7 cellular contexts compared by ENCODE assay signal in genomic region chr7:28096713-28097112, GRCh38.
A peak's percentile ranks its signal among the peaks of the same experiment; 100 is the strongest.
DNase-seq lines count a peak whose midpoint lies in the region; ATAC-seq and TF ChIP-seq lines count a peak whose summit lies in the region.

No MANE protein-coding gene starts in this region.

- peak; percentile 96 for TF ChIP-seq CTCF in KMS-11 (conservative IDR thresholded peaks at IDR 0.05; ENCODE audit: low read depth, low read length)

- H3K27me3 Mint-ChIP-seq in immature natural killer cell (ENCODE audit: low read depth in 3 of 3) = peaks cover 0 to 3% (median 0%) of the 10 kb centered on the region in 3 donors

- H3K9me3 Mint-ChIP-seq in immature natural killer cell = no peaks in the 10 kb centered on the region

- no peaks in the 10 kb centered on the region for H4K20me1 ChIP-seq in KMS-11 (ENCODE audit: insufficient read depth)

- DNase-seq in GF-D8 (lab: John Stamatoyannopoulos, UW) = peak; percentile 41
- DNase-seq in T47D (ENCODE audit: low read depth in 1 of 2, low spot score in 1 of 2) = peak; percentile 72 to 73
- DNase-seq in immature natural killer cell = peak; percentile 51 to 57 (median 53)
- DNase-seq in stimulated activated CD4-positive, alpha-beta T cell treated with anti-CD3 and anti-CD28 coated beads, Interleukin-12 subunit alpha, Interleukin-12 subunit beta, amount 100 ng/mL, for 48 hours (ENCODE audit: low read depth in 2 of 3, low spot score in 1 of 3) = peak in 2 of 3 donors; percentile 20 to 52

- no peaks in the 10 kb centered on the region for H3K36me3 Mint-ChIP-seq in immature natural killer cell

- no peak overlapping the region for H3K9ac ChIP-seq in KMS-11

- in situ Hi-C loops in T47D (cut with HindIII; ENCODE audit: low pct_unique_long_range_greater_than_20kb, low sequenced_read_pairs) = no loop called here

- H3K27ac ChIP-seq in KMS-11 = no peak overlapping the region

- H3K4me3 ChIP-seq in KMS-11 (IDR thresholded peaks at IDR 0.05; ENCODE audit: insufficient read depth, low read depth, low read length) = no peak overlapping the region

- peaks cover 23 to 57% of the 10 kb centered on the region in 2 donors for H3K4me1 Mint-ChIP-seq in immature natural killer cell

- ATAC-seq in SK-N-SH treated with all-trans-retinoic acid at 6 μM for 48 hours = peak; percentile 77
- ATAC-seq in GM19397 (IDR thresholded peaks at IDR 0.05; ENCODE audit: unreplicated experiment) = no peak

- no peaks in the 10 kb centered on the region for H3K27me3 ChIP-seq in KMS-11 (ENCODE audit: insufficient read depth, low read depth)

- H3K4me3 Mint-ChIP-seq in immature natural killer cell = no peak overlapping the region

- H3K4me1 ChIP-seq in KMS-11 (ENCODE audit: low read depth, poor library complexity, severe bottlenecking) = peaks cover 22% of the 10 kb centered on the region

- no peaks in the 10 kb centered on the region for H3K79me2 ChIP-seq in KMS-11 (ENCODE audit: insufficient read depth, low read depth)

- no peak overlapping the region for H2AFZ ChIP-seq in KMS-11 (ENCODE audit: low read depth)

- H3K4me2 ChIP-seq in KMS-11 = no peak overlapping the region

- no peaks in the 10 kb centered on the region for H3K36me3 ChIP-seq in KMS-11 (ENCODE audit: insufficient read depth)

- peak overlapping the region in 2 of 6 donors; percentile 36 to 57 for H3K27ac Mint-ChIP-seq in immature natural killer cell

TF ChIP-seq in SK-N-SH treated with all-trans-retinoic acid at 6 μM for 48 hours, 23 proteins besides CTCF, POLR2A, EP300 and RAD21:
- no peak for TF ChIP-seq ZNF8 (CRISPR knock-in tag; IDR thresholded peaks at IDR 0.05)
- no peak for TF ChIP-seq ZFP30 (CRISPR knock-in tag; IDR thresholded peaks at IDR 0.05)
- TF ChIP-seq ZC3H10 (CRISPR knock-in tag; IDR thresholded peaks at IDR 0.05) = no peak
- TF ChIP-seq ISL1 (CRISPR knock-in tag; IDR thresholded peaks at IDR 0.05) = no peak
- TF ChIP-seq PPARA (CRISPR knock-in tag; IDR thresholded peaks at IDR 0.05; ENCODE audit: borderline replicate concordance) = no peak
- TF ChIP-seq ESRRG (CRISPR knock-in tag; IDR thresholded peaks at IDR 0.05) = no peak
- no peak for TF ChIP-seq PATZ1 (CRISPR knock-in tag; IDR thresholded peaks at IDR 0.05; ENCODE audit: borderline replicate concordance)
- no peak for TF ChIP-seq TOX (CRISPR knock-in tag; IDR thresholded peaks at IDR 0.05; ENCODE audit: borderline replicate concordance)
- no peak for TF ChIP-seq RARB (CRISPR knock-in tag; IDR thresholded peaks at IDR 0.05)
- no peak for TF ChIP-seq GLIS3 (CRISPR knock-in tag; IDR thresholded peaks at IDR 0.05)
- no peak for TF ChIP-seq OSR1 (CRISPR knock-in tag; IDR thresholded peaks at IDR 0.05)
- TF ChIP-seq BACH2 (CRISPR knock-in tag; IDR thresholded peaks at IDR 0.05; ENCODE audit: borderline replicate concordance) = no peak
- no peak for TF ChIP-seq CREB5 (CRISPR knock-in tag; IDR thresholded peaks at IDR 0.05; ENCODE audit: low read depth)
- no peak for TF ChIP-seq TSHZ2 (CRISPR knock-in tag; IDR thresholded peaks at IDR 0.05)
- TF ChIP-seq TCF4 (CRISPR knock-in tag; IDR thresholded peaks at IDR 0.05; ENCODE audit: borderline replicate concordance) = no peak
- TF ChIP-seq ZNF70 (CRISPR knock-in tag; IDR thresholded peaks at IDR 0.05) = no peak
- TF ChIP-seq CSRNP3 (CRISPR knock-in tag; IDR thresholded peaks at IDR 0.05) = no peak
- TF ChIP-seq ARNTL (CRISPR knock-in tag; IDR thresholded peaks at IDR 0.05; ENCODE audit: borderline replicate concordance, low read depth) = no peak
- no peak for TF ChIP-seq ZNF565 (CRISPR knock-in tag; conservative IDR thresholded peaks at IDR 0.05; ENCODE audit: low read depth)
- TF ChIP-seq POU6F1 (CRISPR knock-in tag; IDR thresholded peaks at IDR 0.05; ENCODE audit: borderline replicate concordance, low read depth) = no peak
